9 cellular contexts compared by ENCODE assay signal in genomic region chr6:163438940-163439335, GRCh38. TPM values are rescaled to one million over a fixed set of nuclear protein-coding genes. Genes with fewer than 3 reads are reported as not detected.
DNase-seq lines count a peak whose midpoint lies in the region; ATAC-seq and TF ChIP-seq lines count a peak whose summit lies in the region.
"Had no signal": no experiment of that assay in that cellular context is flagged by ENCODE, and none has a peak within 500 bp of the region (broad histone marks: within the 10 kb centered on the region; RNA-seq: fewer than 3 reads in every experiment).

No MANE protein-coding gene starts in this region.

- POLR2A ChIA-PET in activated CD8-positive, alpha-beta T cell treated with anti-CD3 and anti-CD28 coated beads for 36 hours (lab: Charles Lee): interaction anchor here (0.7 kb wide), 1 partner anchor 31 kb away, joined by 3 read pairs; no protein-coding TSS in a partner anchor
- POLR2A ChIA-PET in activated CD8-positive, alpha-beta T cell treated with anti-CD3 and anti-CD28 coated beads, Interleukin-2, amount 10 ng/mL, durations not matched to agents 7 days and 5 days (lab: Charles Lee): no interaction called here

- no peak for TF ChIP-seq CTCF in activated CD8-positive, alpha-beta T cell treated with anti-CD3 and anti-CD28 coated beads for 36 hours (IDR thresholded peaks at IDR 0.05)

- H3K27me3 Mint-ChIP-seq in activated CD8-positive, alpha-beta T cell treated with anti-CD3 and anti-CD28 coated beads for 36 hours: no peaks in the 10 kb centered on the region
- H3K27me3 Mint-ChIP-seq in activated CD8-positive, alpha-beta T cell treated with anti-CD3 and anti-CD28 coated beads, Interleukin-2, amount 10 ng/mL, durations not matched to agents 7 days and 5 days (ENCODE audit: low read depth): no peaks in the 10 kb centered on the region

- CTCF ChIA-PET in activated CD8-positive, alpha-beta T cell treated with anti-CD3 and anti-CD28 coated beads for 36 hours (lab: Charles Lee): no interaction called here
- CTCF ChIA-PET in activated CD8-positive, alpha-beta T cell treated with anti-CD3 and anti-CD28 coated beads, Interleukin-2, amount 10 ng/mL, durations not matched to agents 7 days and 5 days (lab: Charles Lee): no interaction called here

- peaks cover 4% of the 10 kb centered on the region for H3K36me3 Mint-ChIP-seq in activated CD8-positive, alpha-beta T cell treated with anti-CD3 and anti-CD28 coated beads for 36 hours (ENCODE audit: low read depth)
- no peaks in the 10 kb centered on the region for H3K36me3 Mint-ChIP-seq in activated CD8-positive, alpha-beta T cell treated with anti-CD3 and anti-CD28 coated beads, Interleukin-2, amount 10 ng/mL, durations not matched to agents 7 days and 5 days (ENCODE audit: low read depth)

- no peak for TF ChIP-seq POLR2A in erythroblast (IDR thresholded peaks at IDR 0.05; ENCODE audit: low read length)

- ATAC-seq in activated CD8-positive, alpha-beta T cell treated with anti-CD3 and anti-CD28 coated beads for 36 hours: no peak
- no peak for ATAC-seq in activated CD8-positive, alpha-beta T cell treated with anti-CD3 and anti-CD28 coated beads, Interleukin-2, amount 10 ng/mL, durations not matched to agents 7 days and 5 days

- no peak overlapping the region for H3K27ac Mint-ChIP-seq in activated CD8-positive, alpha-beta T cell treated with anti-CD3 and anti-CD28 coated beads for 36 hours
- no peak overlapping the region for H3K27ac Mint-ChIP-seq in activated CD8-positive, alpha-beta T cell treated with anti-CD3 and anti-CD28 coated beads, Interleukin-2, amount 10 ng/mL, durations not matched to agents 7 days and 5 days

- H3K4me3 Mint-ChIP-seq in activated CD8-positive, alpha-beta T cell treated with anti-CD3 and anti-CD28 coated beads for 36 hours: no peak overlapping the region
- H3K4me3 Mint-ChIP-seq in activated CD8-positive, alpha-beta T cell treated with anti-CD3 and anti-CD28 coated beads, Interleukin-2, amount 10 ng/mL, durations not matched to agents 7 days and 5 days: no peak overlapping the region

- intact Hi-C loops in activated CD8-positive, alpha-beta T cell treated with anti-CD3 and anti-CD28 coated beads for 36 hours (cut with micrococcal nuclease): no loop called here

- H3K9me3 Mint-ChIP-seq in activated CD8-positive, alpha-beta T cell treated with anti-CD3 and anti-CD28 coated beads for 36 hours: no peaks in the 10 kb centered on the region
- no peaks in the 10 kb centered on the region for H3K9me3 Mint-ChIP-seq in activated CD8-positive, alpha-beta T cell treated with anti-CD3 and anti-CD28 coated beads, Interleukin-2, amount 10 ng/mL, durations not matched to agents 7 days and 5 days (ENCODE audit: insufficient read depth)

- H3K4me1 Mint-ChIP-seq in activated CD8-positive, alpha-beta T cell treated with anti-CD3 and anti-CD28 coated beads for 36 hours (ENCODE audit: low read depth): peaks cover 48% of the 10 kb centered on the region
- peaks cover 27% of the 10 kb centered on the region for H3K4me1 Mint-ChIP-seq in activated CD8-positive, alpha-beta T cell treated with anti-CD3 and anti-CD28 coated beads, Interleukin-2, amount 10 ng/mL, durations not matched to agents 7 days and 5 days (ENCODE audit: low read depth)

- peak; percentile 46 for DNase-seq in activated CD8-positive, alpha-beta T cell treated with anti-CD3 and anti-CD28 coated beads for 36 hours
- no peak for DNase-seq in activated CD8-positive, alpha-beta T cell treated with anti-CD3 and anti-CD28 coated beads, Interleukin-2, amount 10 ng/mL, durations not matched to agents 7 days and 5 days
- peak; percentile 93 for DNase-seq in NCI-H69 (lab: John Stamatoyannopoulos, UW)
- peak; percentile 80 to 85 for DNase-seq in erythroblast (lab: John Stamatoyannopoulos, UW)
- peak; percentile 55 for DNase-seq in stimulated activated CD8-positive, alpha-beta memory T cell treated with anti-CD3 and anti-CD28 coated beads, Interleukin-4, amount 100 ng/mL, for 48 hours
- no peak for DNase-seq in GM19240 (ENCODE audit: insufficient read length, low spot score)
- DNase-seq in activated CD8-positive, alpha-beta memory T cell treated with anti-CD3 and anti-CD28 coated beads, Interleukin-2, amount 50 U/mL, for 48 hours: no peak
- DNase-seq in HT-29 (ENCODE audit: low spot score): no peak
- DNase-seq: NCI-H187 had no signal

RNA-seq across cellular contexts. Expression of gene QKI, which starts 24.4 kb away (rescaled TPM):
- 10 to 100 TPM; 43.3 to 47.5 TPM for total RNA-seq in activated CD8-positive, alpha-beta T cell treated with anti-CD3 and anti-CD28 coated beads for 36 hours
- total RNA-seq in activated CD8-positive, alpha-beta T cell treated with anti-CD3 and anti-CD28 coated beads, Interleukin-2, amount 10 ng/mL, durations not matched to agents 7 days and 5 days: 10 to 100 TPM; 55.3 to 58.6 TPM
- not detected in 2 replicates for total RNA-seq in HT-29 (2014; rRNA removed; shearing (Covaris generic))

Comparison
In these comparisons a context has a peak if more than half of its experiments do, and no peak if none do; other contexts are left out.
1. DNase-seq: peak in activated CD8-positive, alpha-beta T cell treated with anti-CD3 and anti-CD28 coated beads for 36 hours (single experiment), NCI-H69 (single experiment), erythroblast (2 of 2) and stimulated activated CD8-positive, alpha-beta memory T cell treated with anti-CD3 and anti-CD28 coated beads, Interleukin-4, amount 100 ng/mL, for 48 hours (single experiment); none in activated CD8-positive, alpha-beta T cell treated with anti-CD3 and anti-CD28 coated beads, Interleukin-2, amount 10 ng/mL, durations not matched to agents 7 days and 5 days (single experiment), GM19240 (single experiment), activated CD8-positive, alpha-beta memory T cell treated with anti-CD3 and anti-CD28 coated beads, Interleukin-2, amount 50 U/mL, for 48 hours (single experiment) and HT-29 (single experiment).
2. RNA of gene QKI, which starts 24.4 kb away (total RNA-seq): 55.3 to 58.6 TPM in activated CD8-positive, alpha-beta T cell treated with anti-CD3 and anti-CD28 coated beads, Interleukin-2, amount 10 ng/mL, durations not matched to agents 7 days and 5 days and 43.3 to 47.5 TPM in activated CD8-positive, alpha-beta T cell treated with anti-CD3 and anti-CD28 coated beads for 36 hours; not detected in HT-29; every median in the first group is over 10 times any median in the second.